In the genomic region with DNA sequence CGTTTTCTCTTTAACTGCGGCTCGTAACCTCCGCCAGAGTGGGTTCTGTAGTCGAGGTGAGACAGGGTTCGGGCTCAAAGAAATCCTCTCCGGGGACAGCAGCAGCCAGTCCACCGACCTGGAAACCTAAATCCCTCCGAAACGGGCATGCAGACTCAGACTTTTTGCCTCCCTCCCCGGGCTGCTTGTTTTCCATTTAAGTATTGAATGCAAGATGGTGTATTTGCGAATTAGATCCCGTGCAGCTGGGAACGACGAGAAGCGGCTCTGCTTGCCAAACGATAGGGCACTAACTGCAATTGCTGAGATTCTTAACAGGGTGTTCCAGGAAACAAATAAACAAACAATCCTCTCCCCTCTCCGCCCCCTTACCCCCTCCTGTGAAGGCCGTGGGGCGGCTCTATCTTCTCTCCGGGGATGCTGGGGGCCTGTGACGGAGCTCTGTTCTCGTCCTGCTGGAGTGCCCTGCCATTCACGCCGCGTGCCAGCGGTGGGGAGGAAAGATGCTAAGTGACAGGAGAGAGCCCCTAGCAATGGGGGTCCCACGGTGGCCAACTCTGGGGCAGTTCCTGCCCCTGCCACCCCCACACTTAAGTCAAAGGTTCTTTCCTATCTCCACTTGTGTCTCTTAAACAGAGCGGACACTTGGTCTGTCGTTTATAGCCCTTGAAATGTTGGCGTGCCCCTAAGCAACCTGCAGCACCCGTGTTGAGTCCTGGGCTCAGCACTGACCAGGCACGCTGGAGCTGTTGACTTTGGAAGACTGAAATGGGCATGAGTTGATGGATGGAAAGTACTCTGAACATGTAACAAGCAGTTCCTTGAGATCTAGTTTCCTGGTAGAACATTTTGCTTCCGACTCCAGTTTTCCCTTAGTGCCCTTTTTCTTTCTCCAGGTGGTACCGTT, we compare ENCODE assay signal across 8 cellular contexts. TPM values are rescaled to one million over a fixed set of nuclear protein-coding genes. Genes with fewer than 3 reads are reported as not detected.
DNase-seq lines count a peak whose midpoint lies in the region; ATAC-seq, FAIRE-seq and TF ChIP-seq lines count a peak whose summit lies in the region.

No MANE protein-coding gene starts in this region.

- peak overlapping the region; percentile 76 for H3K27ac ChIP-seq in OCI-LY3 (ENCODE audit: low read length)

- no peaks in the 10 kb centered on the region for H3K36me3 Mint-ChIP-seq in mesothelial cell of epicardium

- peaks cover 30% of the 10 kb centered on the region for H3K4me1 Mint-ChIP-seq in mesothelial cell of epicardium

- no peak for ATAC-seq in HG03095 (IDR thresholded peaks at IDR 0.05; ENCODE audit: unreplicated experiment)

- H3K9me3 Mint-ChIP-seq in mesothelial cell of epicardium, result no peaks in the 10 kb centered on the region

- H3K36me3 ChIP-seq in OCI-LY3 (replicated peaks; ENCODE audit: low read depth, low read length), result no peaks in the 10 kb centered on the region

- DNase-seq in NCI-H1694 treated with DMSO at 0.1 percent for 48 hours (lab: John Stamatoyannopoulos, UW) (peak; percentile 50), NCI-H1694 (lab: John Stamatoyannopoulos, UW) (no peak), dermis blood vessel endothelial cell (peak; percentile 49), mesothelial cell of epicardium (ENCODE audit: low spot score in 2 of 2, unreplicated experiment in 2 of 2) (no peak), urothelium cell line (ENCODE audit: low spot score) (peak; percentile 36), occipital lobe (lab: John Stamatoyannopoulos, UW) (no peak)

- peak overlapping the region; percentile 99 for H3K4me2 ChIP-seq in OCI-LY3 (ENCODE audit: low read length)

- H3K27ac Mint-ChIP-seq in mesothelial cell of epicardium, result peak overlapping the region; percentile 97

- peaks cover 52% of the 10 kb centered on the region for H3K4me1 ChIP-seq in OCI-LY3 (ENCODE audit: low read length)

- no peaks in the 10 kb centered on the region for H3K9me3 ChIP-seq in OCI-LY3 (ENCODE audit: insufficient read depth, low read length)

- FAIRE-seq in urothelium cell line (lab: Jason Lieb, UNC), result no peak

- peak overlapping the region; percentile 85 for H3K4me3 Mint-ChIP-seq in mesothelial cell of epicardium

- peaks cover 23% of the 10 kb centered on the region for H4K20me1 ChIP-seq in OCI-LY3 (ENCODE audit: insufficient read depth, low read length)

- TF ChIP-seq CTCF in OCI-LY3 (IDR thresholded peaks at IDR 0.05; ENCODE audit: low read depth, low read length), result no peak
- TF ChIP-seq CTCF in mesothelial cell of epicardium (IDR thresholded peaks at IDR 0.05; ENCODE audit: unreplicated experiment), result no peak

- H3K79me2 ChIP-seq in OCI-LY3 (ENCODE audit: low read length), result peaks cover 28% of the 10 kb centered on the region

- peak overlapping the region; percentile 86 for H3K4me3 ChIP-seq in OCI-LY3 (ENCODE audit: low read length)

- H3K27me3 ChIP-seq in OCI-LY3 (ENCODE audit: low read depth, low read length), result peaks cover 30% of the 10 kb centered on the region

- peak overlapping the region; percentile 85 for H3K9ac ChIP-seq in OCI-LY3 (ENCODE audit: low read length)

- H2AFZ ChIP-seq in OCI-LY3 (ENCODE audit: low read depth, low read length), result peak overlapping the region; percentile 93

- peaks cover 69% of the 10 kb centered on the region for H3K27me3 Mint-ChIP-seq in mesothelial cell of epicardium (ENCODE audit: low read depth)

RNA-seq across cellular contexts. Expression of a gene that starts 1.3 kb away (rescaled TPM):
- 14.1 and 38.6 TPM in 2 replicates for total RNA-seq in dermis blood vessel endothelial cell
- total RNA-seq in mesothelial cell of epicardium, result 27.1 to 29.7 TPM (median 27.3 TPM) in 3 replicates
- total RNA-seq in occipital lobe, result 46.2 TPM

Comparison
In these comparisons a context has a peak if more than half of its experiments do, and no peak if none do; other contexts are left out.
1. DNase-seq: peak in NCI-H1694 treated with DMSO at 0.1 percent for 48 hours (single experiment), dermis blood vessel endothelial cell (single experiment) and urothelium cell line (single experiment); none in NCI-H1694 (single experiment), mesothelial cell of epicardium (0 of 2) and occipital lobe (single experiment).